26 cellular contexts compared by ENCODE assay signal in the genomic region with DNA sequence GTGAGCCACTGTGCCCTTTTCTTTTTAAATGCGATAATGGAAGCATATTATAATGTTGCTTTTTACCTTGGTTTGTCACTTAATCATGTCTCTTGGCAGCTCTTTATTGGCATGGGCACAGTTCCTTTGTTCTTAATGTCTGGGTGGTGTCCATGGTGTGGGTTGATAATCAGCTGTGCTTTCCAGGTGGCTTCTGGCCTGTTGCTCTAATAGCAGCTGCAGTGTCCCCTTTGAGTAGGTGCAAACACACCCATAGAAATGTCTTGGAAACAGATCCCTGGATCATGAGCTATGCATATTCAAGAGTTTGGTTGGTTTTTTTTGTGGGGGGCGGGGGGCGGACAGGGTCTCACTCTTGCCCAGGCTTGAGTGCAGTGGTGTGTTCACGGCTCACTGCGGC. TPM values are rescaled to one million over a fixed set of nuclear protein-coding genes. Genes with fewer than 3 reads are reported as not detected.
"Had no signal": no experiment of that assay in that cellular context is flagged by ENCODE, and none has a peak within 500 bp of the region (broad histone marks: within the 10 kb centered on the region; RNA-seq: fewer than 3 reads in every experiment).

No MANE protein-coding gene starts in this region.

- H3K4me1 ChIP-seq: gastrocnemius medialis, parathyroid adenoma, right atrium auricular region, suprapubic skin, tibial nerve had no signal

- ATAC-seq: effector memory CD8-positive, alpha-beta T cell; gastrocnemius medialis had no signal

- H3K79me2 ChIP-seq: parathyroid adenoma had no signal

- H3K9ac ChIP-seq: parathyroid adenoma had no signal

- H2AFZ ChIP-seq: parathyroid adenoma had no signal

- H3K27me3 ChIP-seq: cardiac muscle cell, dorsolateral prefrontal cortex, gastrocnemius medialis, right atrium auricular region, suprapubic skin, tibial nerve had no signal

- H3K4me3 ChIP-seq: cardiac muscle cell, coronary artery, dorsolateral prefrontal cortex, gastrocnemius medialis, right atrium auricular region, suprapubic skin, tibial nerve had no signal

- H3K27ac ChIP-seq: cardiac muscle cell, coronary artery, dorsolateral prefrontal cortex, gastrocnemius medialis, parathyroid adenoma, right atrium auricular region, suprapubic skin, tibial nerve had no signal

- H3K9me3 ChIP-seq: gastrocnemius medialis, right atrium auricular region, suprapubic skin, tibial nerve had no signal

- FAIRE-seq: islet of Langerhans had no signal

- H3K36me3 ChIP-seq: cardiac muscle cell, gastrocnemius medialis, right atrium auricular region, suprapubic skin, tibial nerve had no signal

- DNase-seq: activated CD4-positive, alpha-beta T cell treated with anti-CD3 and anti-CD28 coated beads for 4 hours; activated CD4-positive, alpha-beta T cell treated with anti-CD3 and anti-CD28 coated beads, Interleukin-2, amount 50 U/mL, for 48 hours; activated CD8-positive, alpha-beta memory T cell treated with anti-CD3 and anti-CD28 coated beads for 24 hours; activated effector memory CD4-positive, alpha-beta T cell treated with Interleukin-2 at 50 U/mL for 16 hours; activated naive CD4-positive, alpha-beta T cell treated with Interleukin-2 at 50 U/mL for 16 hours; aorta; dorsolateral prefrontal cortex; effector memory CD8-positive, alpha-beta T cell; erythroblast; gastrocnemius medialis; glutamatergic neuron; mammary epithelial cell; naive B cell; nephron progenitor cell; stimulated activated CD4-positive, alpha-beta T cell treated with anti-CD3 and anti-CD28 coated beads, Interleukin-15, amount 100 ng/mL, for 24 hours; stimulated activated CD4-positive, alpha-beta T cell treated with anti-CD3 and anti-CD28 coated beads, Interleukin-2, amount 100 ng/mL, for 24 hours; stimulated activated naive CD4-positive, alpha-beta T cell had no signal

RNA-seq across cellular contexts. Expression of a gene that starts 29.9 kb away (rescaled TPM):
- total RNA-seq: cardiac muscle cell, cerebellum, gastrocnemius medialis, right atrium auricular region had no signal
- polyA plus RNA-seq: liver, mammary epithelial cell had no signal
